In genomic region chr13:46575321-46575721, GRCh38 we compare ENCODE assay signal across 11 cellular contexts. TPM values are rescaled to one million over a fixed set of nuclear protein-coding genes. Genes with fewer than 3 reads are reported as not detected.
DNase-seq lines count a peak whose midpoint lies in the region; ATAC-seq and TF ChIP-seq lines count a peak whose summit lies in the region.
"Had no signal": no experiment of that assay in that cellular context is flagged by ENCODE, and none has a peak within 500 bp of the region (broad histone marks: within the 10 kb centered on the region; RNA-seq: fewer than 3 reads in every experiment).

No MANE protein-coding gene starts in this region.

- no peak for ATAC-seq in HG02973 (IDR thresholded peaks at IDR 0.05; ENCODE audit: unreplicated experiment)
- ATAC-seq: activated T-cell treated with anti-CD3 and anti-CD28 coated beads, Interleukin-2, amount 50 U/mL, for 4 hours had no signal

- H3K27me3 ChIP-seq in skeletal muscle satellite cell (ENCODE audit: control insufficient read depth, insufficient read depth, low read length) (no peaks in the 10 kb centered on the region), spleen (replicated peaks in 1 of 7) (no peaks in the 10 kb centered on the region)

- TF ChIP-seq POLR2A in erythroblast (IDR thresholded peaks at IDR 0.05; ENCODE audit: low read length) (no peak), spleen (IDR thresholded peaks at IDR 0.05) (no peak)

- H3K27ac ChIP-seq in spleen: peak overlapping the region in 3 of 8 donors; percentile 10 to 39 (median 28)
- H3K27ac ChIP-seq: 22Rv1 had no signal

- DNase-seq in NCI-H82 (lab: John Stamatoyannopoulos, UW) (peak; percentile 48), NCI-H82 treated with DMSO at 0.1 percent for 48 hours (lab: John Stamatoyannopoulos, UW; ENCODE audit: unreplicated experiment) (no peak), HUDEP-2 (lab: John Stamatoyannopoulos, UW; ENCODE audit: unreplicated experiment in 76 of 76) (peak in 46 of 76 experiments; percentile 1 to 70 (median 22)), erythroblast (lab: John Stamatoyannopoulos, UW) (peak; percentile 33 to 77), HPDE6-E6E7 (ENCODE audit: extremely low spot score) (no peak), spleen (no peak)
- DNase-seq: activated T-cell treated with anti-CD3 and anti-CD28 coated beads, Interleukin-2, amount 50 U/mL, for 4 hours had no signal

- peak overlapping the region; percentile 25 for H3K9ac ChIP-seq in skeletal muscle satellite cell (ENCODE audit: low read depth, low read length)

- H3K4me3 ChIP-seq in skeletal muscle satellite cell (ENCODE audit: low read length): peak overlapping the region; percentile 5
- no peak overlapping the region for H3K4me3 ChIP-seq in spleen
- H3K4me3 ChIP-seq: lung had no signal

- H3K4me2 ChIP-seq in skeletal muscle satellite cell (ENCODE audit: low read length): peak overlapping the region; percentile 61

- H3K9me3 ChIP-seq in skeletal muscle satellite cell (replicated peaks; ENCODE audit: low read length): no peaks in the 10 kb centered on the region
- no peaks in the 10 kb centered on the region for H3K9me3 ChIP-seq in spleen

- H3K4me1 ChIP-seq in skeletal muscle satellite cell (ENCODE audit: control insufficient read depth, insufficient read depth, low read length) (peaks cover 45% of the 10 kb centered on the region), spleen (peaks cover 54 to 99% (median 75%) of the 10 kb centered on the region in 6 donors)

- intact Hi-C loops in spleen (cut with DNase I; ENCODE audit: low total_unique reads): no loop called here

- H3K36me3 ChIP-seq in skeletal muscle satellite cell (ENCODE audit: insufficient read depth, low read length): no peaks in the 10 kb centered on the region
- H3K36me3 ChIP-seq in spleen: no peaks in the 10 kb centered on the region

- 39 to 67% (median 52%) methylated on average over 2 of the region's 2 CpGs for WGBS in spleen, 5 donors

- TF ChIP-seq CTCF in spleen (IDR thresholded peaks at IDR 0.05 in 8 of 11, conservative IDR thresholded peaks at IDR 0.05 in 3 of 11): no peak

RNA-seq across cellular contexts. Expression of gene LRCH1, which starts 22.4 kb away (rescaled TPM):
- total RNA-seq in skeletal muscle satellite cell (2012; rRNA removed): 5.9 and 6.8 TPM in 2 replicates
- 10 to 100 TPM; 31.0 to 41.6 (median 38.6) TPM for total RNA-seq in spleen
- 10 to 100 TPM in 1 of 3 donors, 1 to 10 TPM in 2; 7.4 to 10.0 (median 7.4) TPM for polyA plus RNA-seq in spleen

Comparison
In these comparisons a context has a peak if more than half of its experiments do, and no peak if none do; other contexts are left out.
1. DNase-seq: peak in NCI-H82 (single experiment), HUDEP-2 (46 of 76) and erythroblast (2 of 2); none in NCI-H82 treated with DMSO at 0.1 percent for 48 hours (single experiment), HPDE6-E6E7 (single experiment) and spleen (single experiment).